Comparison of ENCODE assay signal across 1 cellular context in genomic region chr14:54038724-54039123, GRCh38.
TF ChIP-seq lines count a peak whose summit lies in the region.

No MANE protein-coding gene starts in this region.

TF ChIP-seq in HepG2, 621 proteins besides CTCF, POLR2A, EP300 and RAD21 (continued from another document):
- no peak for TF ChIP-seq DDIT3 (CRISPR knock-in tag; IDR thresholded peaks at IDR 0.05)
- no peak for TF ChIP-seq ZNF7 (CRISPR knock-in tag; IDR thresholded peaks at IDR 0.05)
- no peak for TF ChIP-seq RBAK (CRISPR knock-in tag; IDR thresholded peaks at IDR 0.05)
- no peak for TF ChIP-seq ZNF749 (CRISPR knock-in tag; IDR thresholded peaks at IDR 0.05; ENCODE audit: borderline replicate concordance)
- TF ChIP-seq ZNF530 (CRISPR knock-in tag; IDR thresholded peaks at IDR 0.05; ENCODE audit: low read depth), result no peak
- no peak for TF ChIP-seq ZIK1 (CRISPR knock-in tag; IDR thresholded peaks at IDR 0.05; ENCODE audit: borderline replicate concordance, low read depth)
- no peak for TF ChIP-seq MLXIP (CRISPR knock-in tag; IDR thresholded peaks at IDR 0.05; ENCODE audit: borderline replicate concordance)
- no peak for TF ChIP-seq PHF21A (CRISPR knock-in tag; IDR thresholded peaks at IDR 0.05)
- TF ChIP-seq ZNF746 (CRISPR knock-in tag; IDR thresholded peaks at IDR 0.05), result no peak
- no peak for TF ChIP-seq ARID5B (CRISPR knock-in tag; IDR thresholded peaks at IDR 0.05)
- TF ChIP-seq NCOA5 (CRISPR knock-in tag; IDR thresholded peaks at IDR 0.05), result no peak
- no peak for TF ChIP-seq NR2C2 (CRISPR knock-in tag; IDR thresholded peaks at IDR 0.05; ENCODE audit: borderline replicate concordance)
- TF ChIP-seq ZNF414 (CRISPR knock-in tag; IDR thresholded peaks at IDR 0.05), result no peak
- TF ChIP-seq ZMAT5 (CRISPR knock-in tag; IDR thresholded peaks at IDR 0.05; ENCODE audit: borderline replicate concordance, low read depth), result no peak
- TF ChIP-seq MED8 (CRISPR knock-in tag; IDR thresholded peaks at IDR 0.05; ENCODE audit: insufficient replicate concordance), result no peak
- no peak for TF ChIP-seq ZNF136 (CRISPR knock-in tag; IDR thresholded peaks at IDR 0.05; ENCODE audit: low read depth)
- no peak for TF ChIP-seq HDAC6 (IDR thresholded peaks at IDR 0.05; ENCODE audit: low read depth, low read length)
- TF ChIP-seq ZNF407 (CRISPR knock-in tag; IDR thresholded peaks at IDR 0.05; ENCODE audit: not compliant biosample characterization), result no peak
